In the genomic region with DNA sequence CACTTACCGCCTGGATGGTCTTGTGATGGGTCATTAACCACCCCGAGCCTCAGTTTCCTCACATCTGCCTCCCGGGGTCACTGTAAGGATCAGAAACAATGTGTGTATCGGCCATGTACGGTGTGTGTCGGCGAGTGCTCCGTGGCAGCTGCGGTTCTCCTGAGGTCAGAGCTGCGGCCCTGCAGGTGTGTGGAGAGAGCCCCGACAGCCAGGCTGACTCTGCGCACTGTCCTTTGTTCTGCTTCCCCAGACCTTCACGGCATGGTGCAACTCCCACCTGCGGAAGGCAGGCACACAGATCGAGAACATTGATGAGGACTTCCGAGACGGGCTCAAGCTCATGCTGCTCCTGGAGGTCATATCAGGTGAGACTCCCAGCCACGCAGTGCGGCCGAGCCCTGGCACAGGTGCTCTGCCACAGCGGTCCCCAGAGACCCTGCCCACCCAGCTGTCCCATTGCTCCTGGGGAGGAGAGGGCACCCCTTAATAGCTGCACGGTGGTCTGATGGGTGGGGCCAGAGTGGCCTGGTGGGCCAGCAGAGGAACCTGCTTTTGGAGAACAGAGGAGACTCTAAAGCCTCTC, we compare ENCODE assay signal across 1 cellular context.
TF ChIP-seq lines count a peak whose summit lies in the region.

No MANE protein-coding gene starts in this region.

TF ChIP-seq in WTC11, 78 proteins besides CTCF, POLR2A, EP300 and RAD21 (continued from another document):
- TF ChIP-seq, protein P1, sequence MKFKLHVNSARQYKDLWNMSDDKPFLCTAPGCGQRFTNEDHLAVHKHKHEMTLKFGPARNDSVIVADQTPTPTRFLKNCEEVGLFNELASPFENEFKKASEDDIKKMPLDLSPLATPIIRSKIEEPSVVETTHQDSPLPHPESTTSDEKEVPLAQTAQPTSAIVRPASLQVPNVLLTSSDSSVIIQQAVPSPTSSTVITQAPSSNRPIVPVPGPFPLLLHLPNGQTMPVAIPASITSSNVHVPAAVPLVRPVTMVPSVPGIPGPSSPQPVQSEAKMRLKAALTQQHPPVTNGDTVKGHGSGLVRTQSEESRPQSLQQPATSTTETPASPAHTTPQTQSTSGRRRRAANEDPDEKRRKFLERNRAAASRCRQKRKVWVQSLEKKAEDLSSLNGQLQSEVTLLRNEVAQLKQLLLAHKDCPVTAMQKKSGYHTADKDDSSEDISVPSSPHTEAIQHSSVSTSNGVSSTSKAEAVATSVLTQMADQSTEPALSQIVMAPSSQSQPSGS (CRISPR knock-in tag; IDR thresholded peaks at IDR 0.05; ENCODE audit: borderline replicate concordance, low read depth) = no peak
- TF ChIP-seq, protein P2, sequence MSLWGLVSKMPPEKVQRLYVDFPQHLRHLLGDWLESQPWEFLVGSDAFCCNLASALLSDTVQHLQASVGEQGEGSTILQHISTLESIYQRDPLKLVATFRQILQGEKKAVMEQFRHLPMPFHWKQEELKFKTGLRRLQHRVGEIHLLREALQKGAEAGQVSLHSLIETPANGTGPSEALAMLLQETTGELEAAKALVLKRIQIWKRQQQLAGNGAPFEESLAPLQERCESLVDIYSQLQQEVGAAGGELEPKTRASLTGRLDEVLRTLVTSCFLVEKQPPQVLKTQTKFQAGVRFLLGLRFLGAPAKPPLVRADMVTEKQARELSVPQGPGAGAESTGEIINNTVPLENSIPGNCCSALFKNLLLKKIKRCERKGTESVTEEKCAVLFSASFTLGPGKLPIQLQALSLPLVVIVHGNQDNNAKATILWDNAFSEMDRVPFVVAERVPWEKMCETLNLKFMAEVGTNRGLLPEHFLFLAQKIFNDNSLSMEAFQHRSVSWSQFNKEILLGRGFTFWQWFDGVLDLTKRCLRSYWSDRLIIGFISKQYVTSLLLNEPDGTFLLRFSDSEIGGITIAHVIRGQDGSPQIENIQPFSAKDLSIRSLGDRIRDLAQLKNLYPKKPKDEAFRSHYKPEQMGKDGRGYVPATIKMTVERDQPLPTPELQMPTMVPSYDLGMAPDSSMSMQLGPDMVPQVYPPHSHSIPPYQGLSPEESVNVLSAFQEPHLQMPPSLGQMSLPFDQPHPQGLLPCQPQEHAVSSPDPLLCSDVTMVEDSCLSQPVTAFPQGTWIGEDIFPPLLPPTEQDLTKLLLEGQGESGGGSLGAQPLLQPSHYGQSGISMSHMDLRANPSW (CRISPR knock-in tag; conservative IDR thresholded peaks at IDR 0.05; ENCODE audit: low read depth) = no peak
- TF ChIP-seq HMGA2 (CRISPR knock-in tag; IDR thresholded peaks at IDR 0.05) (no peak), ZNF121 (CRISPR knock-in tag; IDR thresholded peaks at IDR 0.05) (no peak), ETV6 (CRISPR knock-in tag; IDR thresholded peaks at IDR 0.05) (no peak), ZNF138 (CRISPR knock-in tag; conservative IDR thresholded peaks at IDR 0.05) (no peak)
- TF ChIP-seq, protein P3, sequence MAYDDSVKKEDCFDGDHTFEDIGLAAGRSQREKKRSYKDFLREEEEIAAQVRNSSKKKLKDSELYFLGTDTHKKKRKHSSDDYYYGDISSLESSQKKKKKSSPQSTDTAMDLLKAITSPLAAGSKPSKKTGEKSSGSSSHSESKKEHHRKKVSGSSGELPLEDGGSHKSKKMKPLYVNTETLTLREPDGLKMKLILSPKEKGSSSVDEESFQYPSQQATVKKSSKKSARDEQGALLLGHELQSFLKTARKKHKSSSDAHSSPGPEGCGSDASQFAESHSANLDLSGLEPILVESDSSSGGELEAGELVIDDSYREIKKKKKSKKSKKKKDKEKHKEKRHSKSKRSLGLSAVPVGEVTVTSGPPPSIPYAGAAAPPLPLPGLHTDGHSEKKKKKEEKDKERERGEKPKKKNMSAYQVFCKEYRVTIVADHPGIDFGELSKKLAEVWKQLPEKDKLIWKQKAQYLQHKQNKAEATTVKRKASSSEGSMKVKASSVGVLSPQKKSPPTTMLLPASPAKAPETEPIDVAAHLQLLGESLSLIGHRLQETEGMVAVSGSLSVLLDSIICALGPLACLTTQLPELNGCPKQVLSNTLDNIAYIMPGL (CRISPR knock-in tag; IDR thresholded peaks at IDR 0.05) = no peak
- TF ChIP-seq, protein P4, sequence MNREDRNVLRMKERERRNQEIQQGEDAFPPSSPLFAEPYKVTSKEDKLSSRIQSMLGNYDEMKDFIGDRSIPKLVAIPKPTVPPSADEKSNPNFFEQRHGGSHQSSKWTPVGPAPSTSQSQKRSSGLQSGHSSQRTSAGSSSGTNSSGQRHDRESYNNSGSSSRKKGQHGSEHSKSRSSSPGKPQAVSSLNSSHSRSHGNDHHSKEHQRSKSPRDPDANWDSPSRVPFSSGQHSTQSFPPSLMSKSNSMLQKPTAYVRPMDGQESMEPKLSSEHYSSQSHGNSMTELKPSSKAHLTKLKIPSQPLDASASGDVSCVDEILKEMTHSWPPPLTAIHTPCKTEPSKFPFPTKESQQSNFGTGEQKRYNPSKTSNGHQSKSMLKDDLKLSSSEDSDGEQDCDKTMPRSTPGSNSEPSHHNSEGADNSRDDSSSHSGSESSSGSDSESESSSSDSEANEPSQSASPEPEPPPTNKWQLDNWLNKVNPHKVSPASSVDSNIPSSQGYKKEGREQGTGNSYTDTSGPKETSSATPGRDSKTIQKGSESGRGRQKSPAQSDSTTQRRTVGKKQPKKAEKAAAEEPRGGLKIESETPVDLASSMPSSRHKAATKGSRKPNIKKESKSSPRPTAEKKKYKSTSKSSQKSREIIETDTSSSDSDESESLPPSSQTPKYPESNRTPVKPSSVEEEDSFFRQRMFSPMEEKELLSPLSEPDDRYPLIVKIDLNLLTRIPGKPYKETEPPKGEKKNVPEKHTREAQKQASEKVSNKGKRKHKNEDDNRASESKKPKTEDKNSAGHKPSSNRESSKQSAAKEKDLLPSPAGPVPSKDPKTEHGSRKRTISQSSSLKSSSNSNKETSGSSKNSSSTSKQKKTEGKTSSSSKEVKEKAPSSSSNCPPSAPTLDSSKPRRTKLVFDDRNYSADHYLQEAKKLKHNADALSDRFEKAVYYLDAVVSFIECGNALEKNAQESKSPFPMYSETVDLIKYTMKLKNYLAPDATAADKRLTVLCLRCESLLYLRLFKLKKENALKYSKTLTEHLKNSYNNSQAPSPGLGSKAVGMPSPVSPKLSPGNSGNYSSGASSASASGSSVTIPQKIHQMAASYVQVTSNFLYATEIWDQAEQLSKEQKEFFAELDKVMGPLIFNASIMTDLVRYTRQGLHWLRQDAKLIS (CRISPR knock-in tag; IDR thresholded peaks at IDR 0.05; ENCODE audit: borderline replicate concordance) = no peak
TF ChIP-seq in WTC11: peak in this region for 0.
